ENCODE assay signal across 2 cellular contexts in the genomic region with DNA sequence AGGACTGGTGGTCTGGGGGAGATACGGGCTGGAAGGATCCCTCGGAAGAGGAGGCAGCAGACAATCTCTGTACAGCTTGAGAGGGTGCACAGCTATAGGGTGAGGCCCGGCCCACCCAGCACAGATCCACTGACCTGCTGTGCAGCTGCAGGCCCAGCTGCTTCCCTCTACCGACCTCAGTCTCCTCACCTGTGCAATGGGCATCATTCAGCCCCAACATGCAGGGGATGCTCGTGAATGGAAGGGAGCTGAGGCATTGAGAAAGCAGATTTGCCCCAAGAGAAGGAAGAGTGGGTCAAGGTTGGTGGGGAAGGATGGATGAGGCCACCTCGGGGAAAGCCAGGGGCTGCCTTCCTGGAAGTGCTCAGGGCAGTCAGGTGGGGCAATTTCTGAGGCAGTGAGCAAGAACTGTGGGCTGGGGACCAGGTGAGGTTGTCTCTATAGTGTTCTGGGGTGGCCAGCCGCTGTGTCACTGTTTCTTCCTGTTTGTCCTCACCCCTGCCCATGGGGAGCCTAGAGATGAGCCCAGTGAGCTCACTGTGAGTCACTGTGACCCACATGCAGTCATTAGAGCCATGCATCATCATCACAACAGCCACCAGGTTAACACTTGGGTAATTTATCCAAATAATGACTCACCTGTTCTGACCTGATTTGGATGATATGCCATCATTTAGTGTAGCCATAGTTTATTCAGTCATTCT.
TF ChIP-seq lines count a peak whose summit lies in the region.

No MANE protein-coding gene starts in this region.

TF ChIP-seq in IMR-90, 13 proteins besides CTCF, POLR2A, EP300 and RAD21:
- TF ChIP-seq CEBPB (IDR thresholded peaks at IDR 0.05; ENCODE audit: low read depth, low read length) (no peak), MAFK (IDR thresholded peaks at IDR 0.05; ENCODE audit: low read depth, low read length) (no peak), BHLHE40 (IDR thresholded peaks at IDR 0.05; ENCODE audit: low read depth, low read length) (no peak), MXI1 (IDR thresholded peaks at IDR 0.05; ENCODE audit: borderline replicate concordance, low read depth, low read length) (no peak), FOS (IDR thresholded peaks at IDR 0.05; ENCODE audit: low read depth, low read length) (no peak), RCOR1 (IDR thresholded peaks at IDR 0.05; ENCODE audit: insufficient replicate concordance, low read length) (no peak), MAZ (IDR thresholded peaks at IDR 0.05; ENCODE audit: borderline replicate concordance, low read depth, low read length) (no peak)
- TF ChIP-seq, protein P1, sequence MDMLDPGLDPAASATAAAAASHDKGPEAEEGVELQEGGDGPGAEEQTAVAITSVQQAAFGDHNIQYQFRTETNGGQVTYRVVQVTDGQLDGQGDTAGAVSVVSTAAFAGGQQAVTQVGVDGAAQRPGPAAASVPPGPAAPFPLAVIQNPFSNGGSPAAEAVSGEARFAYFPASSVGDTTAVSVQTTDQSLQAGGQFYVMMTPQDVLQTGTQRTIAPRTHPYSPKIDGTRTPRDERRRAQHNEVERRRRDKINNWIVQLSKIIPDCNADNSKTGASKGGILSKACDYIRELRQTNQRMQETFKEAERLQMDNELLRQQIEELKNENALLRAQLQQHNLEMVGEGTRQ (IDR thresholded peaks at IDR 0.05; ENCODE audit: low read depth, low read length): no peak

TF ChIP-seq in K562, 482 proteins besides CTCF, POLR2A, EP300 and RAD21:
- TF ChIP-seq, protein P2, sequence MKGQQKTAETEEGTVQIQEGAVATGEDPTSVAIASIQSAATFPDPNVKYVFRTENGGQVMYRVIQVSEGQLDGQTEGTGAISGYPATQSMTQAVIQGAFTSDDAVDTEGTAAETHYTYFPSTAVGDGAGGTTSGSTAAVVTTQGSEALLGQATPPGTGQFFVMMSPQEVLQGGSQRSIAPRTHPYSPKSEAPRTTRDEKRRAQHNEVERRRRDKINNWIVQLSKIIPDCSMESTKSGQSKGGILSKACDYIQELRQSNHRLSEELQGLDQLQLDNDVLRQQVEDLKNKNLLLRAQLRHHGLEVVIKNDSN (CRISPR knock-in tag; IDR thresholded peaks at IDR 0.05): no peak
- 0 out of 2 replicates have a peak, but pooled peaks have one; percentile 8 for TF ChIP-seq NFIC (IDR thresholded peaks at IDR 0.05)
- TF ChIP-seq ARID2 (IDR thresholded peaks at IDR 0.05): no peak
- no peak for TF ChIP-seq SAFB2 (IDR thresholded peaks at IDR 0.05; ENCODE audit: borderline replicate concordance, low read depth, low read length, severe bottlenecking)
- TF ChIP-seq BCOR (IDR thresholded peaks at IDR 0.05): peak; percentile 78
- peak; percentile 75 for TF ChIP-seq RBM25 (IDR thresholded peaks at IDR 0.05; ENCODE audit: low read depth, low read length, severe bottlenecking)
- TF ChIP-seq ZNF778 (CRISPR knock-in tag; IDR thresholded peaks at IDR 0.05): no peak
- peak; percentile 87 for TF ChIP-seq FOSL1 (tag; conservative IDR thresholded peaks at IDR 0.05)
- TF ChIP-seq KDM1A (IDR thresholded peaks at IDR 0.05): 0 out of 4 replicates have a peak, but pooled peaks of 1 of the 2 experiments have one; percentile 9
- TF ChIP-seq ESRRB (CRISPR knock-in tag; IDR thresholded peaks at IDR 0.05; ENCODE audit: borderline replicate concordance): no peak
- TF ChIP-seq, protein P3, sequence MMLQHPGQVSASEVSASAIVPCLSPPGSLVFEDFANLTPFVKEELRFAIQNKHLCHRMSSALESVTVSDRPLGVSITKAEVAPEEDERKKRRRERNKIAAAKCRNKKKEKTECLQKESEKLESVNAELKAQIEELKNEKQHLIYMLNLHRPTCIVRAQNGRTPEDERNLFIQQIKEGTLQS (IDR thresholded peaks at IDR 0.05): peak; percentile 76
- TF ChIP-seq, protein P3 (CRISPR knock-in tag; conservative IDR thresholded peaks at IDR 0.05): no peak
- TF ChIP-seq CREB1 (IDR thresholded peaks at IDR 0.05): 0 out of 2 replicates have a peak, but pooled peaks have one; percentile 38
- TF ChIP-seq CREB1 (CRISPR knock-in tag; IDR thresholded peaks at IDR 0.05): no peak
